Comparison of ENCODE assay signal across 8 cellular contexts in genomic region chr3:39809181-39809994, GRCh38. TPM values are rescaled to one million over a fixed set of nuclear protein-coding genes. Genes with fewer than 3 reads are reported as not detected.
DNase-seq lines count a peak whose midpoint lies in the region; ATAC-seq, FAIRE-seq and TF ChIP-seq lines count a peak whose summit lies in the region.

Gene MYRIP, plus strand, starts transcription at chr3:39809609. Its CDS starts 91,208 bp downstream, at chr3:39900817.

- peaks cover 38% of the 10 kb centered on the region for H3K27me3 ChIP-seq in mammary epithelial cell (ENCODE audit: insufficient read depth, low read length)
- no peaks in the 10 kb centered on the region for H3K27me3 ChIP-seq in layer of hippocampus (ENCODE audit: control insufficient read depth, insufficient read depth, low read length)

- no peaks in the 10 kb centered on the region for H3K36me3 ChIP-seq in mammary epithelial cell (ENCODE audit: insufficient read depth, low read length)

- H3K4me2 ChIP-seq in mammary epithelial cell (ENCODE audit: insufficient read depth, low read depth, low read length): peak within 1 kb of the TSS; percentile 84

- WGBS in mammary epithelial cell (ENCODE audit: low coverage, missing lambda C conversion rate): 7% methylated on average over 6 of the region's 103 CpGs

- CTCF ChIA-PET in mammary epithelial cell (lab: Charles Lee; ENCODE audit: low non-redundant PET): no interaction called here

- H3K79me2 ChIP-seq in mammary epithelial cell (ENCODE audit: insufficient read depth, low read length): no peaks in the 10 kb centered on the region

- H3K4me3 ChIP-seq in mammary epithelial cell (replicated peaks in 1 of 3; ENCODE audit: insufficient read depth in 1 of 3, low read depth in 2 of 3, low read length in 3 of 3): peak within 1 kb of the TSS in 2 of 3 experiments; percentile 27 to 41

- H3K9me3 ChIP-seq in mammary epithelial cell (replicated peaks; ENCODE audit: insufficient read depth, low read length): no peaks in the 10 kb centered on the region

- peaks cover 8% of the 10 kb centered on the region for H3K4me1 ChIP-seq in mammary epithelial cell (ENCODE audit: insufficient read depth, low read length)

- DNase-seq in COLO668 (lab: John Stamatoyannopoulos, UW; ENCODE audit: unreplicated experiment) (peak; percentile 90), GM19239 (ENCODE audit: insufficient read length, low spot score) (peak; percentile 70), NCI-H774 (lab: John Stamatoyannopoulos, UW) (peak; percentile 62), mammary epithelial cell (no peak), cortex of kidney (lab: John Stamatoyannopoulos, UW) (no peak)
- DNase-seq in stimulated activated CD8-positive, alpha-beta memory T cell treated with anti-CD3 and anti-CD28 coated beads, Interleukin-4, amount 100 ng/mL, for 48 hours: peak; percentile 23

- no peak for TF ChIP-seq CTCF in mammary epithelial cell (conservative IDR thresholded peaks at IDR 0.05 in 1 of 2, IDR thresholded peaks at IDR 0.05 in 1 of 2; ENCODE audit: extremely low read depth in 1 of 2, insufficient read depth in 1 of 2, low read depth in 1 of 2, low read length in 2 of 2)

- peak; percentile 80 for ATAC-seq in HG03354 (IDR thresholded peaks at IDR 0.05; ENCODE audit: poor library complexity, severe bottlenecking, unreplicated experiment)

- peak within 1 kb of the TSS; percentile 67 for H2AFZ ChIP-seq in mammary epithelial cell (ENCODE audit: low read depth, low read length)

- no peak for FAIRE-seq in GM19239 (lab: Jason Lieb, UNC)

- BruUV-seq in mammary epithelial cell (replicated peaks; lab: Mats Ljungman, UMichigan): no TSS peak

- no peak within 1 kb of the TSS for H3K9ac ChIP-seq in mammary epithelial cell (ENCODE audit: insufficient read depth, low read length)

- in situ Hi-C loops in mammary epithelial cell (cut with MboI; ENCODE audit: low sequenced_read_pairs in 2 of 2): loop anchor here (25.0 kb wide), 2 partner anchors 153 to 178 kb away; no protein-coding TSS in a partner anchor

- intact Hi-C loops in mammary epithelial cell (cut with micrococcal nuclease): no loop called here

- no peak within 1 kb of the TSS for H3K27ac ChIP-seq in mammary epithelial cell (ENCODE audit: insufficient read depth, low read depth, low read length)
- peak within 1 kb of the TSS; percentile 46 for H3K27ac ChIP-seq in layer of hippocampus (ENCODE audit: low read depth, low read length)

- H4K20me1 ChIP-seq in mammary epithelial cell (ENCODE audit: insufficient read depth, low read length): peaks cover 3% of the 10 kb centered on the region

- dilution Hi-C loops in mammary epithelial cell (cut with HindIII; ENCODE audit: low sequenced_read_pairs): no loop called here

RNA-seq across cellular contexts. Expression of gene MYRIP, which starts in this region (rescaled TPM):
- under 1 TPM in 1 of 2 donors, not detected in 1; 0.17 TPM for total RNA-seq in mammary epithelial cell
- polyA plus RNA-seq in mammary epithelial cell: not detected
- polyA minus RNA-seq in mammary epithelial cell: 1.4 TPM

Comparison
In these comparisons a context has a peak if more than half of its experiments do, and no peak if none do; other contexts are left out.
1. DNase-seq: peak in COLO668 (single experiment), GM19239 (single experiment), NCI-H774 (single experiment) and stimulated activated CD8-positive, alpha-beta memory T cell treated with anti-CD3 and anti-CD28 coated beads, Interleukin-4, amount 100 ng/mL, for 48 hours (single experiment); none in mammary epithelial cell (single experiment) and cortex of kidney (single experiment).